Comparison of ENCODE assay signal across 1 cellular context in genomic region chr5:141186897-141187512, GRCh38.
TF ChIP-seq lines count a peak whose summit lies in the region.

Gene PCDHB9, plus strand, starts transcription at chr5:141187161. Its CDS starts 158 bp downstream, at chr5:141187319.

TF ChIP-seq in K562, 482 proteins besides CTCF, POLR2A, EP300 and RAD21 (continued from another document):
- peak; percentile 59 for TF ChIP-seq CTCFL (IDR thresholded peaks at IDR 0.05; ENCODE audit: borderline replicate concordance, insufficient read depth, low read depth, low read length, poor library complexity, severe bottlenecking)
TF ChIP-seq in K562: peak in this region for 2.
